10 cellular contexts compared by ENCODE assay signal in the genomic region with DNA sequence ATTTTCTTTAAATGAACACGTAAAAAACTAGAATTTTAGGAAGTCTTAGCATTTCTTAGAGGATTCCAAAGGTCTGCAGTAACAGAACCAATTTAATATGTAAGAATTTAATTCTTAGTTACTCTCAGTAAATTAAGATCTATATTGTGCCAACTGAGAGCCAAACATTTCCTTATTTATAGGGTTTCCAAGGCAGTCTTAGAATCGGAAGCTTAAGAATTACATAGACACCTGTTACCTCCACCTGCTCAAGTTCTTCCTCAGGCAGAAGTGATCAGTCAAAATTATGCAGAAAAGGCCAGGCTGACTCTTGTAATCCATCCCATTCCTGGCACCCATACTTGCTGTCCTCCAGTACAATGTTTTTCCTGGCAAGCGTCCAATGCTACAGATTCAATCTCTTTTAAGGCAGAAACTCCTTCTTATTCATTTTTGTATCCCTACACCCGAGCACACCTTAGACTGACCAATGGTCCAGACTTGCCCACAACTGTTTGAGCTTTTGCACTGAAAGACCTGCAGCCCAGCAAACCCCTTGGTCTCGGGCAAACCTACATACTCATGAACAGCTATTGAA.
DNase-seq lines count a peak whose midpoint lies in the region; ATAC-seq and TF ChIP-seq lines count a peak whose summit lies in the region.
"Had no signal": no experiment of that assay in that cellular context is flagged by ENCODE, and none has a peak within 500 bp of the region (broad histone marks: within the 10 kb centered on the region; RNA-seq: fewer than 3 reads in every experiment).

No MANE protein-coding gene starts in this region.

- no peaks in the 10 kb centered on the region for H3K27me3 ChIP-seq in HAP-1 (ENCODE audit: low read depth)
- no peaks in the 10 kb centered on the region for H3K27me3 ChIP-seq in brain microvascular endothelial cell (replicated peaks)
- H3K27me3 ChIP-seq in parathyroid adenoma (ENCODE audit: control insufficient read depth, insufficient read depth, low read length), result no peaks in the 10 kb centered on the region
- no peaks in the 10 kb centered on the region for H3K27me3 ChIP-seq in ovary
- H3K27me3 ChIP-seq in CD4-positive, alpha-beta memory T cell (ENCODE audit: insufficient read depth, low read length), result no peaks in the 10 kb centered on the region
- H3K27me3 ChIP-seq: vagina had no signal

- H3K36me3 ChIP-seq in HAP-1 (replicated peaks) (no peaks in the 10 kb centered on the region), brain microvascular endothelial cell (replicated peaks) (no peaks in the 10 kb centered on the region), parathyroid adenoma (ENCODE audit: control insufficient read depth, insufficient read depth, low read length) (no peaks in the 10 kb centered on the region), ovary (no peaks in the 10 kb centered on the region)
- no peaks in the 10 kb centered on the region for H3K36me3 ChIP-seq in CD4-positive, alpha-beta memory T cell (ENCODE audit: insufficient read depth, low read length)
- H3K36me3 ChIP-seq: vagina had no signal

- CTCF ChIA-PET in CD4-positive, alpha-beta memory T cell (lab: Charles Lee; ENCODE audit: partially characterized antibody), result interaction anchor here (1.0 to 4.6 kb wide), 2 partner anchors 20 to 22 kb away, joined by 3 to 21 read pairs; no protein-coding TSS in a partner anchor

- no peak overlapping the region for H2AFZ ChIP-seq in parathyroid adenoma

- intact Hi-C loops in ovary (cut with DNase I), result no loop called here
- intact Hi-C loops in CD4-positive, alpha-beta memory T cell (cut with micrococcal nuclease), result no loop called here

- no peaks in the 10 kb centered on the region for H3K27me3 Mint-ChIP-seq in CD4-positive, alpha-beta memory T cell
- H3K27me3 Mint-ChIP-seq in effector memory CD8-positive, alpha-beta T cell, result no peaks in the 10 kb centered on the region

- peaks cover 2 to 22% of the 10 kb centered on the region in 2 donors for H3K36me3 Mint-ChIP-seq in CD4-positive, alpha-beta memory T cell
- no peaks in the 10 kb centered on the region for H3K36me3 Mint-ChIP-seq in effector memory CD8-positive, alpha-beta T cell (ENCODE audit: insufficient read depth)

- TF ChIP-seq CTCF in brain microvascular endothelial cell (IDR thresholded peaks at IDR 0.05; ENCODE audit: low read depth, low read length, missing control alignments) (no peak), parathyroid adenoma (IDR thresholded peaks at IDR 0.05) (no peak), ovary (IDR thresholded peaks at IDR 0.05) (no peak)

- WGBS in ovary, 3 donors, result 60 to 70% (median 65%) methylated on average over 5 of the region's 5 CpGs

- H3K27ac Mint-ChIP-seq in CD4-positive, alpha-beta memory T cell, result no peak overlapping the region
- H3K27ac Mint-ChIP-seq in effector memory CD8-positive, alpha-beta T cell, result no peak overlapping the region

- H3K4me2 ChIP-seq in parathyroid adenoma (ENCODE audit: low read length), result peak overlapping the region; percentile 50

- H3K4me1 Mint-ChIP-seq in CD4-positive, alpha-beta memory T cell, result no peaks in the 10 kb centered on the region
- peaks cover 0 to 3% of the 10 kb centered on the region in 2 donors for H3K4me1 Mint-ChIP-seq in effector memory CD8-positive, alpha-beta T cell (ENCODE audit: low read depth in 2 of 2)

- H3K4me1 ChIP-seq in HAP-1 (0 out of 2 replicates have a peak, but pooled peaks cover 2% of the 10 kb centered on the region), parathyroid adenoma (peaks cover 38% of the 10 kb centered on the region), ovary (ENCODE audit: insufficient read depth) (peaks cover 1% of the 10 kb centered on the region)
- H3K4me1 ChIP-seq in CD4-positive, alpha-beta memory T cell (ENCODE audit: insufficient read depth, low read length), result no peaks in the 10 kb centered on the region

- H3K9me3 ChIP-seq in HAP-1, result no peaks in the 10 kb centered on the region
- no peaks in the 10 kb centered on the region for H3K9me3 ChIP-seq in parathyroid adenoma (ENCODE audit: control insufficient read depth, low read length)
- no peaks in the 10 kb centered on the region for H3K9me3 ChIP-seq in ovary
- no peaks in the 10 kb centered on the region for H3K9me3 ChIP-seq in CD4-positive, alpha-beta memory T cell (ENCODE audit: control insufficient read depth in 1 of 2, low read length in 2 of 2)
- H3K9me3 ChIP-seq: vagina had no signal

- POLR2A ChIA-PET in CD4-positive, alpha-beta memory T cell (lab: Charles Lee; ENCODE audit: partially characterized antibody), result no interaction called here

- no peaks in the 10 kb centered on the region for H3K9me3 Mint-ChIP-seq in CD4-positive, alpha-beta memory T cell
- H3K9me3 Mint-ChIP-seq in effector memory CD8-positive, alpha-beta T cell, result no peaks in the 10 kb centered on the region

- in situ Hi-C loops in HAP-1 (cut with MboI; ENCODE audit: low sequenced_read_pairs), result no loop called here
- in situ Hi-C loops in brain microvascular endothelial cell (cut with HindIII; ENCODE audit: low pct_ligation_motif_present, low sequenced_read_pairs), result no loop called here

- no peak overlapping the region for H3K4me3 Mint-ChIP-seq in CD4-positive, alpha-beta memory T cell
- no peak overlapping the region for H3K4me3 Mint-ChIP-seq in effector memory CD8-positive, alpha-beta T cell

- H3K4me3 ChIP-seq in HAP-1, result no peak overlapping the region
- H3K4me3 ChIP-seq in brain microvascular endothelial cell (ENCODE audit: low read depth, low read length), result no peak overlapping the region
- H3K4me3 ChIP-seq in parathyroid adenoma (ENCODE audit: low read depth, low read length), result peak overlapping the region; percentile 45
- no peak overlapping the region for H3K4me3 ChIP-seq in ovary
- no peak overlapping the region for H3K4me3 ChIP-seq in CD4-positive, alpha-beta memory T cell (ENCODE audit: low read length in 2 of 2)
- H3K4me3 ChIP-seq: vagina had no signal

- no peak for ATAC-seq in effector memory CD8-positive, alpha-beta T cell (replicated peaks)

- H3K79me2 ChIP-seq in parathyroid adenoma, result no peaks in the 10 kb centered on the region

- no peak for TF ChIP-seq EP300 in ovary (IDR thresholded peaks at IDR 0.05)

- no peak overlapping the region for H3K9ac ChIP-seq in parathyroid adenoma

- peak; percentile 34 to 59 for DNase-seq in HAP-1 (ENCODE audit: low spot score in 2 of 2)
- DNase-seq in NCI-H2107 treated with DMSO at 0.1 percent for 48 hours (lab: John Stamatoyannopoulos, UW; ENCODE audit: unreplicated experiment), result peak; percentile 11
- DNase-seq in brain microvascular endothelial cell, result peak; percentile 76
- DNase-seq in ovary, result no peak
- DNase-seq in CD4-positive, alpha-beta memory T cell, result no peak
- DNase-seq in effector memory CD8-positive, alpha-beta T cell, result no peak
- DNase-seq: activated CD8-positive, alpha-beta memory T cell treated with anti-CD3 and anti-CD28 coated beads for 24 hours; SW 1271 had no signal

- no peak for TF ChIP-seq POLR2A in ovary (IDR thresholded peaks at IDR 0.05)

- no peak overlapping the region for H3K27ac ChIP-seq in brain microvascular endothelial cell
- peak overlapping the region; percentile 94 for H3K27ac ChIP-seq in parathyroid adenoma
- no peak overlapping the region for H3K27ac ChIP-seq in ovary
- no peak overlapping the region for H3K27ac ChIP-seq in CD4-positive, alpha-beta memory T cell (ENCODE audit: low read depth, low read length)
- H3K27ac ChIP-seq: vagina had no signal

Comparison
In these comparisons a context has a peak if more than half of its experiments do, and no peak if none do; other contexts are left out.
1. DNase-seq: peak in HAP-1 (2 of 2), NCI-H2107 treated with DMSO at 0.1 percent for 48 hours (single experiment) and brain microvascular endothelial cell (single experiment); none in ovary (0 of 5), CD4-positive, alpha-beta memory T cell (0 of 5) and effector memory CD8-positive, alpha-beta T cell (0 of 3).